Comparison of ENCODE assay signal across 10 cellular contexts in the genomic region with DNA sequence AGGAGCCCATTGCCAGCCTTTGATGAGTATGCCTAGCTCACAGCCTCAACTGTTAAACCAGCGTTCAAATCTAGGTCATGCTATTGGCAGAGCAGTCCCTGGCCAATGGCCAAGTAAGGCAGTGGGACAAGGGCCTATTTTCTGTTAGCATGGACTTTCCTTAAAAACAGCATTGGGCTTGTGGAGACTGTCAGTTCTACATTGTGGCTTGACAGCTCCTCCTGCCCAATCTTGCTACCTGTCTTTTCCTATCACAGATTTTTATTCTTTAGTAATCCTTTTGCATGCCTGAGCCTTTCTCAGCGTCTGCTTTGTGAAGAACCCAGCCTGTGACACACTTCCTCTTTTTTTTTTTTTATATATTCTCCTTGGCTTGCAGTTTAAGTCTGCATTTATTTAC. TPM values are rescaled to one million over a fixed set of nuclear protein-coding genes. Genes with fewer than 3 reads are reported as not detected.
DNase-seq lines count a peak whose midpoint lies in the region; TF ChIP-seq lines count a peak whose summit lies in the region.
"Had no signal": no experiment of that assay in that cellular context is flagged by ENCODE, and none has a peak within 500 bp of the region (broad histone marks: within the 10 kb centered on the region; RNA-seq: fewer than 3 reads in every experiment).

No MANE protein-coding gene starts in this region.

- intact Hi-C loops in dorsolateral prefrontal cortex (cut with DNase I) = no loop called here

- peaks cover 20% of the 10 kb centered on the region for H3K9me3 ChIP-seq in BLaER1

- H3K9ac ChIP-seq in BLaER1 = no peak overlapping the region

- H3K36me3 ChIP-seq in BLaER1 = peaks cover 74% of the 10 kb centered on the region

- no peak for TF ChIP-seq CTCF in dorsolateral prefrontal cortex (IDR thresholded peaks at IDR 0.05 in 54 of 56, conservative IDR thresholded peaks at IDR 0.05 in 2 of 56; ENCODE audit: low read depth in 1 of 56, partially characterized antibody in 56 of 56)

- H3K27me3 ChIP-seq in BLaER1 (no peaks in the 10 kb centered on the region), dorsolateral prefrontal cortex (no peaks in the 10 kb centered on the region)
- H3K27me3 ChIP-seq: brain microvascular endothelial cell had no signal

- no peak overlapping the region for H3K27ac ChIP-seq in BLaER1
- peak overlapping the region in 12 of 59 donors; percentile 1 to 40 (median 15) for H3K27ac ChIP-seq in dorsolateral prefrontal cortex
- H3K27ac ChIP-seq: brain microvascular endothelial cell had no signal

- H3K4me2 ChIP-seq in BLaER1 = peak overlapping the region; percentile 11; the same call in 1 of the 2 replicates

- peaks cover 15% of the 10 kb centered on the region for H3K4me1 ChIP-seq in BLaER1

- H4K20me1 ChIP-seq in BLaER1 = no peaks in the 10 kb centered on the region

- H3K4me3 ChIP-seq in BLaER1 = no peak overlapping the region
- H3K4me3 ChIP-seq in dorsolateral prefrontal cortex = no peak overlapping the region

- DNase-seq in NOMO-1 (lab: John Stamatoyannopoulos, UW; ENCODE audit: unreplicated experiment in 2 of 2) (peak; percentile 6 to 38), dorsolateral prefrontal cortex (peak in 8 of 10 donors; percentile 44 to 79 (median 62)), medulla oblongata (ENCODE audit: extremely low spot score) (peak; percentile 81), NCI-H2227 treated with DMSO at 0.1 percent for 48 hours (lab: John Stamatoyannopoulos, UW) (no peak), NCI-H1694 treated with DMSO at 0.1 percent for 48 hours (lab: John Stamatoyannopoulos, UW) (no peak), foreskin melanocyte (no peak)
- DNase-seq in stimulated activated CD8-positive, alpha-beta memory T cell treated with anti-CD3 and anti-CD28 coated beads, Interleukin-4, amount 100 ng/mL, for 48 hours = no peak
- DNase-seq: brain microvascular endothelial cell, DND-41 had no signal

RNA-seq across cellular contexts. Expression of a gene that starts 56.4 kb away (rescaled TPM):
- total RNA-seq in dorsolateral prefrontal cortex = 100 to 1,000 TPM in 1 of 120 experiments, 10 to 100 TPM in 119; 39.7 to 104 (median 66.4) TPM

Comparison
In these comparisons a context has a peak if more than half of its experiments do, and no peak if none do; other contexts are left out.
1. DNase-seq: peak in NOMO-1 (2 of 2), dorsolateral prefrontal cortex (8 of 10) and medulla oblongata (single experiment); none in stimulated activated CD8-positive, alpha-beta memory T cell treated with anti-CD3 and anti-CD28 coated beads, Interleukin-4, amount 100 ng/mL, for 48 hours (single experiment), NCI-H2227 treated with DMSO at 0.1 percent for 48 hours (single experiment), NCI-H1694 treated with DMSO at 0.1 percent for 48 hours (single experiment) and foreskin melanocyte (single experiment).